26 cellular contexts compared by ENCODE assay signal in the genomic region with DNA sequence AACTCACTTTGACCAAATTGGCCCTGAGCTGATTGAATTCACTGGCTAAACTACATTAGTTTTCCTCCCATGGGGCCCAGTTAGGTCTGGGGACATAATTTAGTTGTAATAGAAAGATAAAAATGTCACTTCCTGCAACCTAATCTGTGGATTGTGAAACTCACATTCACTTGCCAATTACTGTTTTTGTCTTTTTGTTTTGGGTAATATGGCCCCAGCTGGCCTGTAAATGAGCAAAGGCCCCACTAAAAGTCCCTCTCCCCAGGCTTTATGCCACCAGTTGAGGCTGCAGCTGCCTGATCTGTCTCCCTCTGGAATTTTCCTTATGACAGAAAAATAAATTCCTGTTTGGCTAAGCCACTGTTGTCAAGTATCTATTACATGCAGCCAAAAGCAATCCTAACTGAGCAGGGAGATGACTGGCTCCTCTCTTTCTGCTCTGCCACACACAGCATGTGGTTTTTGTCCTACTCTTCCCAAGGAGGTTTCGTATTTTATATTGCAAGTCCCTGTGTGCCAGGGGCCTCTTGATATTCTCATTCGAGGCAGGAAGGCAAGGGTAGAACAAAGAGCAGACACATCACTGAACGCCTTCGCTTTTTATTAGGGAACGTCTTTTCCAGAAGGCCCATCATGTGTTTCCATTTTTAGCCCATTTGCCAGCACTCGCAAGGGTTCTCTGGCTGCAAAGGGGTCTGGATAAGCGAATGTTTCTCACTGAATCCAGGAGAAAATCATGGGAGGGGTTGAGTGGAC. TPM values are rescaled to one million over a fixed set of nuclear protein-coding genes. Genes with fewer than 3 reads are reported as not detected.
A peak's percentile ranks its signal among the peaks of the same experiment; 100 is the strongest.
DNase-seq lines count a peak whose midpoint lies in the region; ATAC-seq and TF ChIP-seq lines count a peak whose summit lies in the region.
"Had no signal": no experiment of that assay in that cellular context is flagged by ENCODE, and none has a peak within 500 bp of the region (broad histone marks: within the 10 kb centered on the region; RNA-seq: fewer than 3 reads in every experiment).

No MANE protein-coding gene starts in this region.

- no peaks in the 10 kb centered on the region for H3K36me3 Mint-ChIP-seq in nephron progenitor cell (ENCODE audit: low read depth)
- H3K36me3 Mint-ChIP-seq: activated CD8-positive, alpha-beta memory T cell treated with anti-CD3 and anti-CD28 coated beads, Interleukin-2, amount 10 ng/mL, durations not matched to agents 7 days and 5 days; activated naive CD4-positive, alpha-beta T cell treated with anti-CD3 and anti-CD28 coated beads, Interleukin-2, amount 10 ng/mL, durations not matched to agents 7 days and 5 days; CD14-positive monocyte; T-cell had no signal

- H3K4me3 ChIP-seq in A673 (ENCODE audit: low read depth, low read length, poor library complexity, severe bottlenecking) (no peak overlapping the region), HEK293 (ENCODE audit: low read depth, low read length) (no peak overlapping the region)
- H3K4me3 ChIP-seq: upper lobe of right lung had no signal

- H3K36me3 ChIP-seq in A673 (ENCODE audit: insufficient read depth, low read length, poor library complexity, severe bottlenecking) (no peaks in the 10 kb centered on the region), HEK293 (ENCODE audit: control insufficient read depth in 2 of 2, insufficient read depth in 1 of 2, low read length in 2 of 2) (no peaks in the 10 kb centered on the region)
- H3K36me3 ChIP-seq: upper lobe of right lung had no signal

- no peak overlapping the region for H3K4me3 Mint-ChIP-seq in nephron progenitor cell
- H3K4me3 Mint-ChIP-seq: activated CD4-positive, alpha-beta T cell treated with anti-CD3 and anti-CD28 coated beads for 36 hours; activated CD8-positive, alpha-beta memory T cell treated with anti-CD3 and anti-CD28 coated beads, Interleukin-2, amount 10 ng/mL, durations not matched to agents 7 days and 5 days; activated naive CD4-positive, alpha-beta T cell treated with anti-CD3 and anti-CD28 coated beads, Interleukin-2, amount 10 ng/mL, durations not matched to agents 7 days and 5 days; CD14-positive monocyte; central memory CD8-positive, alpha-beta T cell; naive thymus-derived CD4-positive, alpha-beta T cell; T-cell had no signal

- H3K9me3 ChIP-seq in A673 (ENCODE audit: low read depth, low read length, poor library complexity, severe bottlenecking) (no peaks in the 10 kb centered on the region), HEK293 (ENCODE audit: control insufficient read depth, insufficient read depth, low read depth, low read length) (no peaks in the 10 kb centered on the region)
- H3K9me3 ChIP-seq: upper lobe of right lung had no signal

- peaks cover 3% of the 10 kb centered on the region for H3K27me3 ChIP-seq in A673 (replicated peaks; ENCODE audit: insufficient read depth, low read depth, low read length, poor library complexity)
- H3K27me3 ChIP-seq: upper lobe of right lung had no signal

- peaks cover 11% of the 10 kb centered on the region for H3K9me3 Mint-ChIP-seq in nephron progenitor cell
- H3K9me3 Mint-ChIP-seq: activated naive CD4-positive, alpha-beta T cell treated with anti-CD3 and anti-CD28 coated beads, Interleukin-2, amount 10 ng/mL, durations not matched to agents 7 days and 5 days; central memory CD8-positive, alpha-beta T cell; T-cell had no signal

- no TSS peak for BruUV-seq in A673 (replicated peaks; lab: Mats Ljungman, UMichigan)

- no peak overlapping the region for H3K27ac Mint-ChIP-seq in nephron progenitor cell
- H3K27ac Mint-ChIP-seq: activated CD4-positive, alpha-beta T cell treated with anti-CD3 and anti-CD28 coated beads for 36 hours; activated CD8-positive, alpha-beta memory T cell treated with anti-CD3 and anti-CD28 coated beads, Interleukin-2, amount 10 ng/mL, durations not matched to agents 7 days and 5 days; CD14-positive monocyte; naive thymus-derived CD4-positive, alpha-beta T cell; T-cell had no signal

- intact Hi-C loops in A673 (cut with micrococcal nuclease; ENCODE audit: unreplicated experiment) (no loop called here), left ventricle myocardium superior (cut with micrococcal nuclease) (no loop called here)

- TF ChIP-seq CTCF in A673 (conservative IDR thresholded peaks at IDR 0.05; ENCODE audit: low read depth, low read length) (no peak), HEK293 (tag by site-specific recombination; IDR thresholded peaks at IDR 0.05) (no peak), nephron progenitor cell (IDR thresholded peaks at IDR 0.05) (no peak), omental fat pad (IDR thresholded peaks at IDR 0.05) (no peak)

- DNase-seq in A673 (ENCODE audit: low spot score) (peak; percentile 77), NCI-H345 (lab: John Stamatoyannopoulos, UW) (peak; percentile 74), left ventricle myocardium superior (no peak), nephron progenitor cell (no peak), omental fat pad (ENCODE audit: low spot score) (no peak)
- DNase-seq in activated naive CD4-positive, alpha-beta T cell treated with anti-CD3 and anti-CD28 coated beads, Interleukin-2, amount 50 U/mL, for 16 hours, result no peak
- DNase-seq: activated CD4-positive, alpha-beta T cell treated with anti-CD3 and anti-CD28 coated beads for 36 hours; activated CD8-positive, alpha-beta memory T cell treated with anti-CD3 and anti-CD28 coated beads, Interleukin-2, amount 10 ng/mL, durations not matched to agents 7 days and 5 days; activated naive CD4-positive, alpha-beta T cell treated with anti-CD3 and anti-CD28 coated beads, Interleukin-2, amount 10 ng/mL, durations not matched to agents 7 days and 5 days; anterior cingulate cortex; KG1; naive thymus-derived CD4-positive, alpha-beta T cell; NCI-H2171; NCI-H82; right cardiac atrium; SHP77 treated with DMSO at 0.1 percent for 48 hours; T-cell; upper lobe of right lung had no signal

- CTCF ChIA-PET in A673 (lab: Charles Lee) (no interaction called here), HEK293 (lab: Yijun Ruan, JAX) (interaction anchor here (1.2 kb wide), 1 partner anchor 20 kb away, joined by 6 read pairs; no protein-coding TSS in a partner anchor)

- ATAC-seq in left ventricle myocardium superior, result peak; percentile 73
- ATAC-seq in HG02571 (IDR thresholded peaks at IDR 0.05; ENCODE audit: unreplicated experiment), result no peak
- no peak for ATAC-seq in omental fat pad (ENCODE audit: low FRiP score)
- ATAC-seq: activated CD4-positive, alpha-beta T cell treated with anti-CD3 and anti-CD28 coated beads for 36 hours; activated CD8-positive, alpha-beta memory T cell treated with anti-CD3 and anti-CD28 coated beads, Interleukin-2, amount 10 ng/mL, durations not matched to agents 7 days and 5 days; naive thymus-derived CD4-positive, alpha-beta T cell; T-cell; upper lobe of right lung had no signal

- POLR2A ChIA-PET in A673 (lab: Charles Lee; ENCODE audit: low non-redundant PET), result interaction anchor here (0.6 kb wide), 1 partner anchor 154 kb away, joined by 4 read pairs; no protein-coding TSS in a partner anchor
- POLR2A ChIA-PET in HEK293 (lab: Yijun Ruan, JAX), result no interaction called here

- H3K4me1 Mint-ChIP-seq in nephron progenitor cell, result peaks cover 7% of the 10 kb centered on the region
- H3K4me1 Mint-ChIP-seq: activated CD4-positive, alpha-beta T cell treated with anti-CD3 and anti-CD28 coated beads for 36 hours; activated CD8-positive, alpha-beta memory T cell treated with anti-CD3 and anti-CD28 coated beads, Interleukin-2, amount 10 ng/mL, durations not matched to agents 7 days and 5 days; activated naive CD4-positive, alpha-beta T cell treated with anti-CD3 and anti-CD28 coated beads, Interleukin-2, amount 10 ng/mL, durations not matched to agents 7 days and 5 days; CD14-positive monocyte; central memory CD8-positive, alpha-beta T cell; naive thymus-derived CD4-positive, alpha-beta T cell; T-cell had no signal

- peaks cover 7% of the 10 kb centered on the region for H3K27me3 Mint-ChIP-seq in nephron progenitor cell (ENCODE audit: low read depth, poor library complexity)
- H3K27me3 Mint-ChIP-seq: activated naive CD4-positive, alpha-beta T cell treated with anti-CD3 and anti-CD28 coated beads, Interleukin-2, amount 10 ng/mL, durations not matched to agents 7 days and 5 days had no signal

- peaks cover 8% of the 10 kb centered on the region for H3K4me1 ChIP-seq in A673 (ENCODE audit: insufficient read depth, low read length, poor library complexity, severe bottlenecking)
- no peaks in the 10 kb centered on the region for H3K4me1 ChIP-seq in HEK293 (ENCODE audit: control insufficient read depth, insufficient read depth, low read length)
- H3K4me1 ChIP-seq: upper lobe of right lung had no signal

- H3K27ac ChIP-seq in A673 (ENCODE audit: low read depth, low read length, poor library complexity, severe bottlenecking) (peak overlapping the region; percentile 58), HEK293 (ENCODE audit: extremely low read depth, low read depth, low read length) (no peak overlapping the region)
- H3K27ac ChIP-seq: upper lobe of right lung had no signal

TF ChIP-seq in HEK293, 187 proteins besides CTCF, POLR2A, EP300 and RAD21:
- no peak for TF ChIP-seq YY2 (tag by site-specific recombination; IDR thresholded peaks at IDR 0.05)
- TF ChIP-seq, protein P1, sequence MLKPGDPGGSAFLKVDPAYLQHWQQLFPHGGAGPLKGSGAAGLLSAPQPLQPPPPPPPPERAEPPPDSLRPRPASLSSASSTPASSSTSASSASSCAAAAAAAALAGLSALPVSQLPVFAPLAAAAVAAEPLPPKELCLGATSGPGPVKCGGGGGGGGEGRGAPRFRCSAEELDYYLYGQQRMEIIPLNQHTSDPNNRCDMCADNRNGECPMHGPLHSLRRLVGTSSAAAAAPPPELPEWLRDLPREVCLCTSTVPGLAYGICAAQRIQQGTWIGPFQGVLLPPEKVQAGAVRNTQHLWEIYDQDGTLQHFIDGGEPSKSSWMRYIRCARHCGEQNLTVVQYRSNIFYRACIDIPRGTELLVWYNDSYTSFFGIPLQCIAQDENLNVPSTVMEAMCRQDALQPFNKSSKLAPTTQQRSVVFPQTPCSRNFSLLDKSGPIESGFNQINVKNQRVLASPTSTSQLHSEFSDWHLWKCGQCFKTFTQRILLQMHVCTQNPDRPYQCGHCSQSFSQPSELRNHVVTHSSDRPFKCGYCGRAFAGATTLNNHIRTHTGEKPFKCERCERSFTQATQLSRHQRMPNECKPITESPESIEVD (tag by site-specific recombination; IDR thresholded peaks at IDR 0.05), result 0 out of 2 replicates have a peak, but pooled peaks have one; percentile 28
- TF ChIP-seq FEZF1 (tag by site-specific recombination; IDR thresholded peaks at IDR 0.05), result peak; percentile 58

RNA-seq across cellular contexts. Expression of a gene that starts 24.1 kb away (rescaled TPM):
- total RNA-seq in A673 (2021) (not detected in 2 replicates), left ventricle myocardium superior (0.40 TPM), omental fat pad (under 1 TPM in 1 of 4 donors, not detected in 3; 0.32 TPM)
- total RNA-seq: activated CD4-positive, alpha-beta T cell treated with anti-CD3 and anti-CD28 coated beads for 36 hours; activated CD8-positive, alpha-beta memory T cell treated with anti-CD3 and anti-CD28 coated beads, Interleukin-2, amount 10 ng/mL, durations not matched to agents 7 days and 5 days; fibroblast of villous mesenchyme; H4; mesenteric fat pad; naive thymus-derived CD4-positive, alpha-beta T cell; osteocyte; right cardiac atrium; T-cell; upper lobe of right lung had no signal

Comparison
In these comparisons a context has a peak if more than half of its experiments do, and no peak if none do; other contexts are left out.
1. DNase-seq: peak in A673 (single experiment) and NCI-H345 (single experiment); none in left ventricle myocardium superior (single experiment), nephron progenitor cell (single experiment), activated naive CD4-positive, alpha-beta T cell treated with anti-CD3 and anti-CD28 coated beads, Interleukin-2, amount 50 U/mL, for 16 hours (single experiment) and omental fat pad (single experiment).